30 cellular contexts compared by ENCODE assay signal in genomic region chr7:147997636-147998035, GRCh38.
"Had no signal": no experiment of that assay in that cellular context is flagged by ENCODE, and none has a peak within 500 bp of the region (broad histone marks: within the 10 kb centered on the region; RNA-seq: fewer than 3 reads in every experiment).

No MANE protein-coding gene starts in this region.

- H3K4me3 ChIP-seq: ascending aorta, cardiac muscle cell had no signal

- H3K4me1 ChIP-seq: ascending aorta had no signal

- H3K36me3 ChIP-seq: ascending aorta, cardiac muscle cell had no signal

- H3K27ac ChIP-seq: ascending aorta, cardiac muscle cell, VCaP had no signal

- H3K9me3 ChIP-seq: ascending aorta had no signal

- DNase-seq: activated CD4-positive, alpha-beta memory T cell treated with anti-CD3 and anti-CD28 coated beads, Interleukin-2, amount 10 ng/mL, durations not matched to agents 7 days and 5 days; activated CD4-positive, alpha-beta T cell treated with anti-CD3 and anti-CD28 coated beads for 1 hour; activated CD4-positive, alpha-beta T cell treated with anti-CD3 and anti-CD28 coated beads for 36 hours; activated CD4-positive, alpha-beta T cell treated with anti-CD3 and anti-CD28 coated beads for 48 hours; activated CD4-positive, alpha-beta T cell treated with anti-CD3 and anti-CD28 coated beads, Interleukin-2, amount 10 ng/mL, durations not matched to agents 7 days and 5 days; activated CD4-positive, alpha-beta T cell treated with anti-CD3 and anti-CD28 coated beads, Interleukin-2, amount 50 U/mL, for 48 hours; activated CD4-positive, CD25-positive, alpha-beta regulatory T cell; activated CD8-positive, alpha-beta memory T cell treated with anti-CD3 and anti-CD28 coated beads for 24 hours; activated CD8-positive, alpha-beta memory T cell treated with anti-CD3 and anti-CD28 coated beads, Interleukin-2, amount 10 ng/mL, durations not matched to agents 7 days and 5 days; activated CD8-positive, alpha-beta memory T cell treated with anti-CD3 and anti-CD28 coated beads, Interleukin-2, amount 50 U/mL, for 48 hours; activated CD8-positive, alpha-beta T cell treated with anti-CD3 and anti-CD28 coated beads, Interleukin-2, amount 10 ng/mL, durations not matched to agents 7 days and 5 days; activated effector memory CD4-positive, alpha-beta T cell treated with Interleukin-2 at 50 U/mL for 16 hours; activated gamma-delta T cell; activated naive CD4-positive, alpha-beta T cell treated with anti-CD3 and anti-CD28 coated beads, Interleukin-2, amount 10 ng/mL, durations not matched to agents 7 days and 5 days; activated naive CD4-positive, alpha-beta T cell treated with Interleukin-2 at 50 U/mL for 16 hours; activated naive CD8-positive, alpha-beta T cell treated with anti-CD3 and anti-CD28 coated beads, Interleukin-2, amount 10 ng/mL, durations not matched to agents 7 days and 5 days; activated naive CD8-positive, alpha-beta T cell treated with anti-CD3 and anti-CD28 coated beads, Interleukin-2, amount 50 U/mL, for 24 hours; activated T-cell treated with anti-CD3 and anti-CD28 coated beads, Interleukin-2, amount 50 U/mL, for 1 hour; activated T-cell treated with anti-CD3 and anti-CD28 coated beads, Interleukin-2, amount 50 U/mL, for 4 hours; activated T-cell treated with anti-CD3 and anti-CD28 coated beads, Interleukin-2, amount 50 U/mL, for 72 hours; amygdala; anterior cingulate cortex; caudate nucleus; cerebellar nuclear complex; T-helper 1 cell; T-helper 2 cell; T-helper 9 cell had no signal

- H3K27me3 ChIP-seq: ascending aorta, cardiac muscle cell had no signal
